Comparison of ENCODE assay signal across 11 cellular contexts in genomic region chr2:29110916-29111315, GRCh38. TPM values are rescaled to one million over a fixed set of nuclear protein-coding genes. Genes with fewer than 3 reads are reported as not detected.
DNase-seq lines count a peak whose midpoint lies in the region; ATAC-seq, FAIRE-seq and TF ChIP-seq lines count a peak whose summit lies in the region.
"Had no signal": no experiment of that assay in that cellular context is flagged by ENCODE, and none has a peak within 500 bp of the region (broad histone marks: within the 10 kb centered on the region; RNA-seq: fewer than 3 reads in every experiment).

No MANE protein-coding gene starts in this region.

- no peak overlapping the region for H3K27ac Mint-ChIP-seq in activated CD4-positive, alpha-beta T cell treated with anti-CD3 and anti-CD28 coated beads for 36 hours

- H3K9me3 Mint-ChIP-seq in activated CD4-positive, alpha-beta T cell treated with anti-CD3 and anti-CD28 coated beads for 36 hours (ENCODE audit: low read depth) = no peaks in the 10 kb centered on the region

- FAIRE-seq in H54 (lab: Jason Lieb, UNC) = no peak

- peaks cover 5% of the 10 kb centered on the region for H3K27me3 Mint-ChIP-seq in activated CD4-positive, alpha-beta T cell treated with anti-CD3 and anti-CD28 coated beads for 36 hours

- H3K4me3 Mint-ChIP-seq in activated CD4-positive, alpha-beta T cell treated with anti-CD3 and anti-CD28 coated beads for 36 hours = no peak overlapping the region

- peaks cover 13% of the 10 kb centered on the region for H3K4me1 Mint-ChIP-seq in activated CD4-positive, alpha-beta T cell treated with anti-CD3 and anti-CD28 coated beads for 36 hours

- CTCF ChIA-PET in activated CD4-positive, alpha-beta T cell treated with anti-CD3 and anti-CD28 coated beads for 36 hours (lab: Charles Lee) = no interaction called here

- DNase-seq in activated CD4-positive, alpha-beta T cell treated with anti-CD3 and anti-CD28 coated beads for 36 hours = no peak
- no peak for DNase-seq in activated CD4-positive, alpha-beta T cell treated with anti-CD3 and anti-CD28 coated beads, Interleukin-2, amount 50 U/mL, for 48 hours
- DNase-seq in H54 (ENCODE audit: insufficient read length, low spot score) (peak; percentile 33), NCI-H226 (peak; percentile 37), renal cortical epithelial cell (ENCODE audit: low read depth) (peak; percentile 81), EL (no peak), sciatic nerve (ENCODE audit: low spot score) (no peak), NCI-H82 treated with DMSO at 0.1 percent for 48 hours (lab: John Stamatoyannopoulos, UW; ENCODE audit: unreplicated experiment) (no peak)
- DNase-seq: hippocampal formation, NCI-H187, transverse colon had no signal

- no peak for TF ChIP-seq POLR2A in H54 (IDR thresholded peaks at IDR 0.05; ENCODE audit: low read depth, low read length)

- ATAC-seq in activated CD4-positive, alpha-beta T cell treated with anti-CD3 and anti-CD28 coated beads for 36 hours = peak; percentile 60
- ATAC-seq in sciatic nerve = no peak

- peaks cover 3% of the 10 kb centered on the region for H3K36me3 Mint-ChIP-seq in activated CD4-positive, alpha-beta T cell treated with anti-CD3 and anti-CD28 coated beads for 36 hours (ENCODE audit: low read depth)

- intact Hi-C loops in activated CD4-positive, alpha-beta T cell treated with anti-CD3 and anti-CD28 coated beads for 36 hours (cut with DNase I, micrococcal nuclease) = loop anchor here in 1 of 2 experiments (10.0 kb wide), 1 partner anchor 156 kb away; no protein-coding TSS in a partner anchor
- intact Hi-C loops in sciatic nerve (cut with DNase I) = loop anchor here (10.0 kb wide), 1 partner anchor 46 kb away; no protein-coding TSS in a partner anchor

- POLR2A ChIA-PET in activated CD4-positive, alpha-beta T cell treated with anti-CD3 and anti-CD28 coated beads for 36 hours (lab: Charles Lee) = no interaction called here

RNA-seq across cellular contexts. Expression of gene CLIP4, which starts 4.3 kb away (rescaled TPM):
- 10 to 100 TPM; 19.5 to 22.7 TPM for total RNA-seq in activated CD4-positive, alpha-beta T cell treated with anti-CD3 and anti-CD28 coated beads for 36 hours
- total RNA-seq in renal cortical epithelial cell = 63.9 and 72.1 TPM in 2 replicates
- total RNA-seq in sciatic nerve = 85.6 TPM

RNA-seq across cellular contexts. Expression of gene PCARE, which starts 36.6 kb away (rescaled TPM):
- not detected for total RNA-seq in activated CD4-positive, alpha-beta T cell treated with anti-CD3 and anti-CD28 coated beads for 36 hours
- total RNA-seq in renal cortical epithelial cell (not detected in 2 replicates), sciatic nerve (0.53 TPM)

Comparison
In these comparisons a context has a peak if more than half of its experiments do, and no peak if none do; other contexts are left out.
1. DNase-seq: peak in H54 (single experiment), NCI-H226 (single experiment) and renal cortical epithelial cell (single experiment); none in activated CD4-positive, alpha-beta T cell treated with anti-CD3 and anti-CD28 coated beads for 36 hours (single experiment), activated CD4-positive, alpha-beta T cell treated with anti-CD3 and anti-CD28 coated beads, Interleukin-2, amount 50 U/mL, for 48 hours (0 of 2), EL (single experiment), sciatic nerve (single experiment) and NCI-H82 treated with DMSO at 0.1 percent for 48 hours (single experiment).